1 cellular context compared by ENCODE assay signal in the genomic region with DNA sequence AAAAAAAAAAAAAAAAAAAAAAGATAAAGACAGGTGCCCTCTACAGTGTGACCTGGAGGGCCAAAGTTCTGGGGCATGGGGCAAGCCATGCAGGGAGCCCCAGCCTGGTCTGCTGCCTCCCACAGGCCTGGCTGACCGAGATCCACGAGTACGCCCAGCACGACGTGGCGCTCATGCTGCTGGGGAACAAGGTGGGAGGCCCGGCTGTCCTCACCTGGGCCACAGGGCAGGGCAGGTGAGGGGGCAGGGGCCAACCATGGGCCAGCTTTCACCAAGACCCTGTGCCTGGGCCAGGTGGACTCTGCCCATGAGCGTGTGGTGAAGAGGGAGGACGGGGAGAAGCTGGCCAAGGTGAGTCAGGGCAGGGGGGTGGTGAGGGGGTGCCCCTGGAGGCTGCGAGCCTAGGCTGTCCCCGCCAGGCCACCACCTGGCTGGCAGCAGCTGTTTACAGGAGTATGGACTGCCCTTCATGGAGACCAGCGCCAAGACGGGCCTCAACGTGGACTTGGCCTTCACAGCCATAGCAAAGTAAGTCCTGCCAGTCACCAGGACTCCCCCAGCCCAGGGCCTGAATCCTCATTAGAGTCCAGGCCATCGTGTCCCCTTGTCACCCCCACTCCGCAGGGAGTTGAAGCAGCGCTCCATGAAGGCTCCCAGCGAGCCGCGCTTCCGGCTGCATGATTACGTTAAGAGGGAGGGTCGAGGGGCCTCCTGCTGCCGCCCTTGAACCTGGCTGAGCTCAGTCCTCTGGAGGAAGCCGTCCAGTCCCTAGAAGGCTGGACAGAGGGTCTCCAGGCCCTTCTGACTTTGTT.
TF ChIP-seq lines count a peak whose summit lies in the region.

No MANE protein-coding gene starts in this region.

TF ChIP-seq in HEK293, 187 proteins besides CTCF, POLR2A, EP300 and RAD21 (continued from another document and continues in another):
- TF ChIP-seq ZNF239 (tag by site-specific recombination; IDR thresholded peaks at IDR 0.05) (no peak), SP2 (tag by site-specific recombination; IDR thresholded peaks at IDR 0.05) (peak; percentile 55; the same call in 1 of the 2 replicates), ZNF19 (tag by site-specific recombination; IDR thresholded peaks at IDR 0.05; ENCODE audit: low read depth) (no peak), ZBTB7A (tag by site-specific recombination; IDR thresholded peaks at IDR 0.05; ENCODE audit: low read depth) (no peak), ZNF2 (tag by site-specific recombination; IDR thresholded peaks at IDR 0.05) (no peak), ZEB2 (tag by site-specific recombination; IDR thresholded peaks at IDR 0.05) (peak; percentile 61), ZNF701 (tag by site-specific recombination; IDR thresholded peaks at IDR 0.05) (no peak), ZNF157 (tag by site-specific recombination; IDR thresholded peaks at IDR 0.05) (no peak), SP3 (tag by site-specific recombination; IDR thresholded peaks at IDR 0.05) (no peak), ZNF214 (tag by site-specific recombination; IDR thresholded peaks at IDR 0.05; ENCODE audit: borderline replicate concordance) (no peak), ZNF561 (tag by site-specific recombination; IDR thresholded peaks at IDR 0.05; ENCODE audit: borderline replicate concordance) (0 out of 2 replicates have a peak, but pooled peaks have one; percentile 45), ZNF660 (tag by site-specific recombination; IDR thresholded peaks at IDR 0.05) (no peak), ZNF335 (tag by site-specific recombination; conservative IDR thresholded peaks at IDR 0.05) (no peak), MZF1 (tag by site-specific recombination; IDR thresholded peaks at IDR 0.05; ENCODE audit: borderline replicate concordance) (no peak), ZNF175 (tag by site-specific recombination; IDR thresholded peaks at IDR 0.05) (no peak), ZNF544 (tag by site-specific recombination; IDR thresholded peaks at IDR 0.05) (no peak), ZNF777 (tag by site-specific recombination; IDR thresholded peaks at IDR 0.05; ENCODE audit: borderline replicate concordance) (no peak), ZNF112 (tag by site-specific recombination; IDR thresholded peaks at IDR 0.05) (no peak), ZNF549 (tag by site-specific recombination; IDR thresholded peaks at IDR 0.05) (no peak), ZNF248 (tag by site-specific recombination; IDR thresholded peaks at IDR 0.05) (no peak), ZNF221 (tag by site-specific recombination; IDR thresholded peaks at IDR 0.05; ENCODE audit: borderline replicate concordance) (no peak), ZNF184 (tag by site-specific recombination; IDR thresholded peaks at IDR 0.05) (no peak), KLF7 (tag by site-specific recombination; IDR thresholded peaks at IDR 0.05; ENCODE audit: borderline replicate concordance) (no peak), ZNF843 (tag by site-specific recombination; IDR thresholded peaks at IDR 0.05) (no peak), KLF1 (tag by site-specific recombination; IDR thresholded peaks at IDR 0.05) (no peak), ZNF394 (tag by site-specific recombination; IDR thresholded peaks at IDR 0.05; ENCODE audit: borderline replicate concordance) (no peak; the same call in 1 of the 2 replicates), ZNF48 (tag by site-specific recombination; IDR thresholded peaks at IDR 0.05) (no peak), ZNF302 (tag by site-specific recombination; IDR thresholded peaks at IDR 0.05; ENCODE audit: low read depth) (no peak), ZNF670 (tag by site-specific recombination; IDR thresholded peaks at IDR 0.05; ENCODE audit: low read depth) (no peak), ZBTB48 (tag by site-specific recombination; IDR thresholded peaks at IDR 0.05) (no peak), HOXD13 (CRISPR knock-in tag; IDR thresholded peaks at IDR 0.05; ENCODE audit: borderline replicate concordance) (no peak), ZNF776 (tag by site-specific recombination; IDR thresholded peaks at IDR 0.05; ENCODE audit: borderline replicate concordance) (no peak), ZBTB21 (tag by site-specific recombination; IDR thresholded peaks at IDR 0.05) (no peak), ZNF521 (tag by site-specific recombination; IDR thresholded peaks at IDR 0.05) (no peak), ZNF146 (tag by site-specific recombination; IDR thresholded peaks at IDR 0.05) (0 out of 2 replicates have a peak, but pooled peaks have one; percentile 29), OSR2 (tag by site-specific recombination; IDR thresholded peaks at IDR 0.05) (peak; percentile 5; the same call in 1 of the 2 replicates), ZNF174 (tag by site-specific recombination; IDR thresholded peaks at IDR 0.05) (no peak), ZNF624 (tag by site-specific recombination; IDR thresholded peaks at IDR 0.05) (no peak), TCF7L2 (IDR thresholded peaks at IDR 0.05; ENCODE audit: borderline replicate concordance, low read depth, low read length) (no peak), ZNF426 (tag by site-specific recombination; IDR thresholded peaks at IDR 0.05) (no peak), ZNF10 (tag by site-specific recombination; IDR thresholded peaks at IDR 0.05) (no peak), ZNF202 (tag by site-specific recombination; IDR thresholded peaks at IDR 0.05; ENCODE audit: borderline replicate concordance) (no peak), ZNF514 (tag by site-specific recombination; IDR thresholded peaks at IDR 0.05) (no peak), OVOL3 (tag by site-specific recombination; IDR thresholded peaks at IDR 0.05) (no peak), ZNF155 (tag by site-specific recombination; IDR thresholded peaks at IDR 0.05) (no peak), ZNF274 (IDR thresholded peaks at IDR 0.05; ENCODE audit: low read length) (no peak), ZNF274 (tag by site-specific recombination; IDR thresholded peaks at IDR 0.05; ENCODE audit: borderline replicate concordance) (no peak), ZNF416 (tag by site-specific recombination; IDR thresholded peaks at IDR 0.05) (no peak), ZBTB8A (tag by site-specific recombination; IDR thresholded peaks at IDR 0.05) (peak; percentile 50), GLIS1 (tag by site-specific recombination; IDR thresholded peaks at IDR 0.05) (no peak), ZNF571 (tag by site-specific recombination; IDR thresholded peaks at IDR 0.05) (no peak)
- TF ChIP-seq, protein P1, sequence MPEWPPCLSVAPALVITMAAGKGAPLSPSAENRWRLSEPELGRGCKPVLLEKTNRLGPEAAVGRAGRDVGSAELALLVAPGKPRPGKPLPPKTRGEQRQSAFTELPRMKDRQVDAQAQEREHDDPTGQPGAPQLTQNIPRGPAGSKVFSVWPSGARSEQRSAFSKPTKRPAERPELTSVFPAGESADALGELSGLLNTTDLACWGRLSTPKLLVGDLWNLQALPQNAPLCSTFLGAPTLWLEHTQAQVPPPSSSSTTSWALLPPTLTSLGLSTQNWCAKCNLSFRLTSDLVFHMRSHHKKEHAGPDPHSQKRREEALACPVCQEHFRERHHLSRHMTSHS (tag by site-specific recombination; IDR thresholded peaks at IDR 0.05), result no peak
- TF ChIP-seq, protein P2, sequence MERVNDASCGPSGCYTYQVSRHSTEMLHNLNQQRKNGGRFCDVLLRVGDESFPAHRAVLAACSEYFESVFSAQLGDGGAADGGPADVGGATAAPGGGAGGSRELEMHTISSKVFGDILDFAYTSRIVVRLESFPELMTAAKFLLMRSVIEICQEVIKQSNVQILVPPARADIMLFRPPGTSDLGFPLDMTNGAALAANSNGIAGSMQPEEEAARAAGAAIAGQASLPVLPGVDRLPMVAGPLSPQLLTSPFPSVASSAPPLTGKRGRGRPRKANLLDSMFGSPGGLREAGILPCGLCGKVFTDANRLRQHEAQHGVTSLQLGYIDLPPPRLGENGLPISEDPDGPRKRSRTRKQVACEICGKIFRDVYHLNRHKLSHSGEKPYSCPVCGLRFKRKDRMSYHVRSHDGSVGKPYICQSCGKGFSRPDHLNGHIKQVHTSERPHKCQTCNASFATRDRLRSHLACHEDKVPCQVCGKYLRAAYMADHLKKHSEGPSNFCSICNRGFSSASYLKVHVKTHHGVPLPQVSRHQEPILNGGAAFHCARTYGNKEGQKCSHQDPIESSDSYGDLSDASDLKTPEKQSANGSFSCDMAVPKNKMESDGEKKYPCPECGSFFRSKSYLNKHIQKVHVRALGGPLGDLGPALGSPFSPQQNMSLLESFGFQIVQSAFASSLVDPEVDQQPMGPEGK (tag by site-specific recombination; IDR thresholded peaks at IDR 0.05), result peak; percentile 71
- TF ChIP-seq, protein P3, sequence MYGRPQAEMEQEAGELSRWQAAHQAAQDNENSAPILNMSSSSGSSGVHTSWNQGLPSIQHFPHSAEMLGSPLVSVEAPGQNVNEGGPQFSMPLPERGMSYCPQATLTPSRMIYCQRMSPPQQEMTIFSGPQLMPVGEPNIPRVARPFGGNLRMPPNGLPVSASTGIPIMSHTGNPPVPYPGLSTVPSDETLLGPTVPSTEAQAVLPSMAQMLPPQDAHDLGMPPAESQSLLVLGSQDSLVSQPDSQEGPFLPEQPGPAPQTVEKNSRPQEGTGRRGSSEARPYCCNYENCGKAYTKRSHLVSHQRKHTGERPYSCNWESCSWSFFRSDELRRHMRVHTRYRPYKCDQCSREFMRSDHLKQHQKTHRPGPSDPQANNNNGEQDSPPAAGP (tag by site-specific recombination; IDR thresholded peaks at IDR 0.05), result 0 out of 2 replicates have a peak, but pooled peaks have one; percentile 7
- TF ChIP-seq, protein P4, sequence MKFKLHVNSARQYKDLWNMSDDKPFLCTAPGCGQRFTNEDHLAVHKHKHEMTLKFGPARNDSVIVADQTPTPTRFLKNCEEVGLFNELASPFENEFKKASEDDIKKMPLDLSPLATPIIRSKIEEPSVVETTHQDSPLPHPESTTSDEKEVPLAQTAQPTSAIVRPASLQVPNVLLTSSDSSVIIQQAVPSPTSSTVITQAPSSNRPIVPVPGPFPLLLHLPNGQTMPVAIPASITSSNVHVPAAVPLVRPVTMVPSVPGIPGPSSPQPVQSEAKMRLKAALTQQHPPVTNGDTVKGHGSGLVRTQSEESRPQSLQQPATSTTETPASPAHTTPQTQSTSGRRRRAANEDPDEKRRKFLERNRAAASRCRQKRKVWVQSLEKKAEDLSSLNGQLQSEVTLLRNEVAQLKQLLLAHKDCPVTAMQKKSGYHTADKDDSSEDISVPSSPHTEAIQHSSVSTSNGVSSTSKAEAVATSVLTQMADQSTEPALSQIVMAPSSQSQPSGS (tag by site-specific recombination; IDR thresholded peaks at IDR 0.05; ENCODE audit: low read depth), result no peak
- TF ChIP-seq, protein P5, sequence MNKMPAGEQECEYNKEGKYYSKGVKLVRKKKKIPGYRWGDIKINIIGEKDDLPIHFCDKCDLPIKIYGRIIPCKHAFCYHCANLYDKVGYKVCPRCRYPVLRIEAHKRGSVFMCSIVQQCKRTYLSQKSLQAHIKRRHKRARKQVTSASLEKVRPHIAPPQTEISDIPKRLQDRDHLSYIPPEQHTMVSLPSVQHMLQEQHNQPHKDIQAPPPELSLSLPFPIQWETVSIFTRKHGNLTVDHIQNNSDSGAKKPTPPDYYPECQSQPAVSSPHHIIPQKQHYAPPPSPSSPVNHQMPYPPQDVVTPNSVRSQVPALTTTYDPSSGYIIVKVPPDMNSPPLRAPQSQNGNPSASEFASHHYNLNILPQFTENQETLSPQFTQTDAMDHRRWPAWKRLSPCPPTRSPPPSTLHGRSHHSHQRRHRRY (tag by site-specific recombination; IDR thresholded peaks at IDR 0.05), result no peak
- TF ChIP-seq, protein P6, sequence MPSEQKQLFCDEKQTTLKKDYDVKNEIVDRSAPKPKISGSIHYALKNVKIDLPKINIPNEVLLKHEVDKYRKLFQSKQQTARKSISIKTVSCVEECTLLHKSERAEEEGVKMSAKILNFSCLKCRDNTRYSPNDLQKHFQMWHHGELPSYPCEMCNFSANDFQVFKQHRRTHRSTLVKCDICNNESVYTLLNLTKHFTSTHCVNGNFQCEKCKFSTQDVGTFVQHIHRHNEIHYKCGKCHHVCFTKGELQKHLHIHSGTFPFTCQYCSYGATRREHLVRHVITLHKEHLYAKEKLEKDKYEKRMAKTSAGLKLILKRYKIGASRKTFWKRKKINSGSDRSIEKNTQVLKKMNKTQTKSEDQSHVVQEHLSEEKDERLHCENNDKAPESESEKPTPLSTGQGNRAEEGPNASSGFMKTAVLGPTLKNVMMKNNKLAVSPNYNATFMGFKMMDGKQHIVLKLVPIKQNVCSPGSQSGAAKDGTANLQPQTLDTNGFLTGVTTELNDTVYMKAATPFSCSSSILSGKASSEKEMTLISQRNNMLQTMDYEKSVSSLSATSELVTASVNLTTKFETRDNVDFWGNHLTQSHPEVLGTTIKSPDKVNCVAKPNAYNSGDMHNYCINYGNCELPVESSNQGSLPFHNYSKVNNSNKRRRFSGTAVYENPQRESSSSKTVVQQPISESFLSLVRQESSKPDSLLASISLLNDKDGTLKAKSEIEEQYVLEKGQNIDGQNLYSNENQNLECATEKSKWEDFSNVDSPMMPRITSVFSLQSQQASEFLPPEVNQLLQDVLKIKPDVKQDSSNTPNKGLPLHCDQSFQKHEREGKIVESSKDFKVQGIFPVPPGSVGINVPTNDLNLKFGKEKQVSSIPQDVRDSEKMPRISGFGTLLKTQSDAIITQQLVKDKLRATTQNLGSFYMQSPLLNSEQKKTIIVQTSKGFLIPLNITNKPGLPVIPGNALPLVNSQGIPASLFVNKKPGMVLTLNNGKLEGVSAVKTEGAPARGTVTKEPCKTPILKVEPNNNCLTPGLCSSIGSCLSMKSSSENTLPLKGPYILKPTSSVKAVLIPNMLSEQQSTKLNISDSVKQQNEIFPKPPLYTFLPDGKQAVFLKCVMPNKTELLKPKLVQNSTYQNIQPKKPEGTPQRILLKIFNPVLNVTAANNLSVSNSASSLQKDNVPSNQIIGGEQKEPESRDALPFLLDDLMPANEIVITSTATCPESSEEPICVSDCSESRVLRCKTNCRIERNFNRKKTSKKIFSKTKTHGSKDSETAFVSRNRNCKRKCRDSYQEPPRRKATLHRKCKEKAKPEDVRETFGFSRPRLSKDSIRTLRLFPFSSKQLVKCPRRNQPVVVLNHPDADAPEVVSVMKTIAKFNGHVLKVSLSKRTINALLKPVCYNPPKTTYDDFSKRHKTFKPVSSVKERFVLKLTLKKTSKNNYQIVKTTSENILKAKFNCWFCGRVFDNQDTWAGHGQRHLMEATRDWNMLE (tag by site-specific recombination; conservative IDR thresholded peaks at IDR 0.05; ENCODE audit: low read depth), result no peak
- TF ChIP-seq, protein P7, sequence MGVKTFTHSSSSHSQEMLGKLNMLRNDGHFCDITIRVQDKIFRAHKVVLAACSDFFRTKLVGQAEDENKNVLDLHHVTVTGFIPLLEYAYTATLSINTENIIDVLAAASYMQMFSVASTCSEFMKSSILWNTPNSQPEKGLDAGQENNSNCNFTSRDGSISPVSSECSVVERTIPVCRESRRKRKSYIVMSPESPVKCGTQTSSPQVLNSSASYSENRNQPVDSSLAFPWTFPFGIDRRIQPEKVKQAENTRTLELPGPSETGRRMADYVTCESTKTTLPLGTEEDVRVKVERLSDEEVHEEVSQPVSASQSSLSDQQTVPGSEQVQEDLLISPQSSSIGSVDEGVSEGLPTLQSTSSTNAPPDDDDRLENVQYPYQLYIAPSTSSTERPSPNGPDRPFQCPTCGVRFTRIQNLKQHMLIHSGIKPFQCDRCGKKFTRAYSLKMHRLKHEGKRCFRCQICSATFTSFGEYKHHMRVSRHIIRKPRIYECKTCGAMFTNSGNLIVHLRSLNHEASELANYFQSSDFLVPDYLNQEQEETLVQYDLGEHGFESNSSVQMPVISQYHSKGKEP (tag by site-specific recombination; IDR thresholded peaks at IDR 0.05), result no peak
